Comparison of ENCODE assay signal across 19 cellular contexts in the genomic region with DNA sequence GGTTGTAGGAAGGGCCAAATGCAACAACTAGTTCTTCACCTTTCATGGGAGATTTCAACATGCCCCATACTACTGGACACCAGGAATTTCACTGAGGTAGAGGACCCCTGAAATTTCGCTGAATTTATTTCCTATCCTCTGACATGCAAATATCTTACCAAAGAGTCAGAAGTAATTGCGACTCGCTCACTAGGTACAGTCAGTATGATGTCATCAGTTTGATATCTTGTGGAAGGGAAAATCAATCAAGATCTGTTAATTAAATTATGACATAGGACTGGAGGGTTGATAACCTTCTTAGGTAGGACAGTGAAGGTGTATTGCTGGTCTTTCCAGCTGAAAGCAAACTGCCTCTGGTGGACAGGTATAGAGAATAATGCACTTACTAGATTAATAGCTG.
DNase-seq lines count a peak whose midpoint lies in the region; ATAC-seq, FAIRE-seq and TF ChIP-seq lines count a peak whose summit lies in the region.
"Had no signal": no experiment of that assay in that cellular context is flagged by ENCODE, and none has a peak within 500 bp of the region (broad histone marks: within the 10 kb centered on the region; RNA-seq: fewer than 3 reads in every experiment).

No MANE protein-coding gene starts in this region.

- no peak for TF ChIP-seq RAD21 in K562 (CRISPR knock-in tag; conservative IDR thresholded peaks at IDR 0.05 in 1 of 2, IDR thresholded peaks at IDR 0.05 in 1 of 2)

- no peak for FAIRE-seq in K562 (lab: Jason Lieb, UNC)
- FAIRE-seq: G401.6, GM12892, GM19239, H54 had no signal

- H3K4me3 ChIP-seq in GM23248 (no peak overlapping the region), HEK293 (ENCODE audit: low read depth, low read length) (no peak overlapping the region), K562 (no peak overlapping the region)
- H3K4me3 ChIP-seq: HAP-1 had no signal

- CTCF ChIA-PET in HEK293 (lab: Yijun Ruan, JAX), result interaction anchor here (1.6 kb wide), 1 partner anchor 349 kb away, joined by 3 read pairs; no protein-coding TSS in a partner anchor
- CTCF ChIA-PET in K562 (lab: Yijun Ruan, JAX; ENCODE audit: low intra/inter-chr PET ratio), result no interaction called here

- peak; percentile 13 for DNase-seq in GM23248
- no peak for DNase-seq in K562 (ENCODE audit: extremely low read depth in 1 of 4, low spot score in 3 of 4)
- DNase-seq in kidney tubule cell (ENCODE audit: low spot score), result peak; percentile 17
- DNase-seq in NCI-H146 (lab: John Stamatoyannopoulos, UW), result no peak
- DNase-seq in foreskin melanocyte, result no peak
- DNase-seq: C1 segment of cervical spinal cord; Calu3; CD4-positive, alpha-beta memory T cell; COR-L47; DMS53; DMS79 treated with DMSO at 0.1 percent for 48 hours; GOT3 had no signal

- H3K9me2 ChIP-seq in GM23248 (ENCODE audit: insufficient read depth), result no peaks in the 10 kb centered on the region

- H3K9me3 ChIP-seq in GM23248 (ENCODE audit: low read depth) (no peaks in the 10 kb centered on the region), HEK293 (ENCODE audit: control insufficient read depth, insufficient read depth, low read depth, low read length) (no peaks in the 10 kb centered on the region), K562 (replicated peaks; ENCODE audit: control insufficient read depth, insufficient read depth, low read depth, low read length) (no peaks in the 10 kb centered on the region)
- H3K9me3 ChIP-seq: HAP-1 had no signal

- no peak overlapping the region for H3K4me2 ChIP-seq in GM23248 (ENCODE audit: unreplicated experiment)
- H3K4me2 ChIP-seq in K562 (ENCODE audit: insufficient read depth, low read length), result no peak overlapping the region

- TF ChIP-seq EP300 in K562 (IDR thresholded peaks at IDR 0.05; ENCODE audit: low read length), result no peak

- WGBS in GM23248 (ENCODE audit: low coverage in 1 of 2, low lambda C conversion rate in 2 of 2, missing lambda C conversion rate in 2 of 2), 2 experiments, result 66 to 68% methylated on average over 3 of the region's 3 CpGs
- WGBS in K562 (ENCODE audit: insufficient coverage, low coverage, missing lambda C conversion rate), result 69% methylated on average over 3 of the region's 3 CpGs

- ATAC-seq in K562, result no peak
- no peak for ATAC-seq in HG03135 (IDR thresholded peaks at IDR 0.05; ENCODE audit: unreplicated experiment)

- H3K4me1 ChIP-seq in GM23248 (ENCODE audit: insufficient read depth) (no peaks in the 10 kb centered on the region), HEK293 (ENCODE audit: control insufficient read depth, insufficient read depth, low read length) (no peaks in the 10 kb centered on the region), K562 (replicated peaks in 1 of 2; ENCODE audit: control insufficient read depth in 2 of 2, insufficient read depth in 2 of 2, low read length in 2 of 2) (no peaks in the 10 kb centered on the region)
- H3K4me1 ChIP-seq: HAP-1 had no signal

- H4K20me1 ChIP-seq in GM23248 (ENCODE audit: insufficient read depth) (no peaks in the 10 kb centered on the region), K562 (replicated peaks; ENCODE audit: control insufficient read depth, insufficient read depth, low read length) (no peaks in the 10 kb centered on the region)

- H3K27ac ChIP-seq in GM23248 (no peak overlapping the region), HEK293 (ENCODE audit: extremely low read depth, low read depth, low read length) (no peak overlapping the region), K562 (ENCODE audit: extremely low read depth, low read depth, low read length) (no peak overlapping the region)

- no peak overlapping the region for H2AFZ ChIP-seq in GM23248
- H2AFZ ChIP-seq in K562 (ENCODE audit: low read depth, low read length), result no peak overlapping the region

- no peaks in the 10 kb centered on the region for H3F3A ChIP-seq in GM23248 (ENCODE audit: insufficient read depth)

- POLR2A ChIA-PET in HEK293 (lab: Yijun Ruan, JAX), result no interaction called here
- POLR2A ChIA-PET in K562 (lab: Yijun Ruan, JAX), result interaction anchor here (1.4 kb wide), 1 partner anchor 9 kb away, joined by 5 read pairs; no protein-coding TSS in a partner anchor

- H3K9ac ChIP-seq in GM23248, result no peak overlapping the region
- no peak overlapping the region for H3K9ac ChIP-seq in K562 (ENCODE audit: insufficient read depth in 1 of 2, low read depth in 2 of 2, low read length in 2 of 2)

- no peaks in the 10 kb centered on the region for H3K79me2 ChIP-seq in GM23248 (ENCODE audit: insufficient read depth)
- no peaks in the 10 kb centered on the region for H3K79me2 ChIP-seq in K562 (ENCODE audit: control insufficient read depth, insufficient read depth, low read length)

- TF ChIP-seq POLR2A in K562 (conservative IDR thresholded peaks at IDR 0.05), result no peak

- in situ Hi-C loops in GM23248 (cut with MboI), result no loop called here
- in situ Hi-C loops in K562 (cut with MboI), result no loop called here

- no peaks in the 10 kb centered on the region for H3K27me3 ChIP-seq in GM23248 (replicated peaks; ENCODE audit: insufficient read depth)
- no peaks in the 10 kb centered on the region for H3K27me3 ChIP-seq in K562 (ENCODE audit: control insufficient read depth in 2 of 2, insufficient read depth in 2 of 2, low read length in 2 of 2)

- TF ChIP-seq CTCF in HEK293 (tag by site-specific recombination; IDR thresholded peaks at IDR 0.05) (no peak), K562 (IDR thresholded peaks at IDR 0.05 in 2 of 3, conservative IDR thresholded peaks at IDR 0.05 in 1 of 3; ENCODE audit: insufficient read depth in 2 of 3, low read depth in 1 of 3, low read length in 3 of 3) (no peak)

- BruUV-seq in K562 (replicated peaks; lab: Mats Ljungman, UMichigan), result no TSS peak

- no peaks in the 10 kb centered on the region for H3K9me1 ChIP-seq in K562 (ENCODE audit: control insufficient read depth, insufficient read depth, low read length)

- intact Hi-C loops in K562 (cut with micrococcal nuclease), result no loop called here

- H3K36me3 ChIP-seq in GM23248 (ENCODE audit: low read depth) (no peaks in the 10 kb centered on the region), HEK293 (ENCODE audit: control insufficient read depth in 2 of 2, insufficient read depth in 1 of 2, low read length in 2 of 2) (no peaks in the 10 kb centered on the region), K562 (ENCODE audit: control insufficient read depth, insufficient read depth, low read length) (no peaks in the 10 kb centered on the region)
- H3K36me3 ChIP-seq: HAP-1 had no signal

TF ChIP-seq in HEK293, 187 proteins besides CTCF, POLR2A, EP300 and RAD21:
- TF ChIP-seq, protein P1, sequence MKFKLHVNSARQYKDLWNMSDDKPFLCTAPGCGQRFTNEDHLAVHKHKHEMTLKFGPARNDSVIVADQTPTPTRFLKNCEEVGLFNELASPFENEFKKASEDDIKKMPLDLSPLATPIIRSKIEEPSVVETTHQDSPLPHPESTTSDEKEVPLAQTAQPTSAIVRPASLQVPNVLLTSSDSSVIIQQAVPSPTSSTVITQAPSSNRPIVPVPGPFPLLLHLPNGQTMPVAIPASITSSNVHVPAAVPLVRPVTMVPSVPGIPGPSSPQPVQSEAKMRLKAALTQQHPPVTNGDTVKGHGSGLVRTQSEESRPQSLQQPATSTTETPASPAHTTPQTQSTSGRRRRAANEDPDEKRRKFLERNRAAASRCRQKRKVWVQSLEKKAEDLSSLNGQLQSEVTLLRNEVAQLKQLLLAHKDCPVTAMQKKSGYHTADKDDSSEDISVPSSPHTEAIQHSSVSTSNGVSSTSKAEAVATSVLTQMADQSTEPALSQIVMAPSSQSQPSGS (tag by site-specific recombination; IDR thresholded peaks at IDR 0.05; ENCODE audit: low read depth), result peak; percentile 72
- TF ChIP-seq, protein P2, sequence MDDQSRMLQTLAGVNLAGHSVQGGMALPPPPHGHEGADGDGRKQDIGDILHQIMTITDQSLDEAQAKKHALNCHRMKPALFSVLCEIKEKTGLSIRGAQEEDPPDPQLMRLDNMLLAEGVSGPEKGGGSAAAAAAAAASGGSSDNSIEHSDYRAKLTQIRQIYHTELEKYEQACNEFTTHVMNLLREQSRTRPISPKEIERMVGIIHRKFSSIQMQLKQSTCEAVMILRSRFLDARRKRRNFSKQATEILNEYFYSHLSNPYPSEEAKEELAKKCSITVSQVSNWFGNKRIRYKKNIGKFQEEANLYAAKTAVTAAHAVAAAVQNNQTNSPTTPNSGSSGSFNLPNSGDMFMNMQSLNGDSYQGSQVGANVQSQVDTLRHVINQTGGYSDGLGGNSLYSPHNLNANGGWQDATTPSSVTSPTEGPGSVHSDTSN (CRISPR knock-in tag; IDR thresholded peaks at IDR 0.05), result no peak
- TF ChIP-seq ZNF157 (tag by site-specific recombination; IDR thresholded peaks at IDR 0.05), result peak; percentile 88
TF ChIP-seq in HEK293: peak in this region for 2.

TF ChIP-seq in K562, 482 proteins besides CTCF, POLR2A, EP300 and RAD21:
- peak; percentile 52 for TF ChIP-seq ATF3 (IDR thresholded peaks at IDR 0.05)
- TF ChIP-seq ATF3 (CRISPR knock-in tag; conservative IDR thresholded peaks at IDR 0.05), result no peak
- no peak for TF ChIP-seq PTRF (tag; IDR thresholded peaks at IDR 0.05)

Comparison
In these comparisons a context has a peak if more than half of its experiments do, and no peak if none do; other contexts are left out.
1. DNase-seq: peak in GM23248 (single experiment) and kidney tubule cell (single experiment); none in K562 (0 of 4), NCI-H146 (single experiment) and foreskin melanocyte (single experiment).